Comparison of ENCODE assay signal across 9 cellular contexts in the genomic region with DNA sequence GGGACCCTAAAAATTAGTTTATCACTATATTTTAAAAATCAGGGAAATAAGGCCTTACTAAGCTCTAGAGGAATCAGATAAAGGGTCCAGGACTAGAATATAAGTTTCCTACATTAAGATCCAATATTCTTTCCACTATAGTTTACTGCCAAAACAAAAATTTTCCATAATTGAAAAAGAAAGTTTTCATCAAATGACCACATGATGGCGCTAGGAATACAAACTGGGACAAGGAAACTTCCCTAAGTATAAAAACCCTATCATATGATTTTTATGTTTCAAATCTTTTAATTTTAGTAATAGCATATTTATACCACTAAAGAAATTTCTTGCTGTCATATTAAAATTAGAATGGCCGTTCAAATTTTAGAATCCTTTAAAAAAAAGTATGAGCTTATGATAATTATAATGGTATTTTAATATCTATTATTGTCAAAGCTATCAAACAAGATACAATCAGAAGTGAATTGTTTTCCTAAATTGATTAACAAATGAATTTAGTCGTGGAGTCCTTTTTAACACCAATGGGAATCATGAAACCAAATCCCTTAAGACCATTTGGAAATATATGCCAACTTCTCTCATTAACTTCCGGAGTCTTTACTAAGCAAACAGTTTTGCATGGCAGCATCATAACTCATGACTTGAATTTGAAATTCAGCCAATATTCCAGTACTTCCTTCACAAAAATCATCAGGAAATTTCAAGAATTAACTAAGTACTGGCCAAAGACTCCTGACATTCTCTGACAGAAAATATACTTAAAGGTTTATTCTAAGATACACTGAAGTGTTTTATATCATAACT.
DNase-seq lines count a peak whose midpoint lies in the region; ATAC-seq and TF ChIP-seq lines count a peak whose summit lies in the region.
"Had no signal": no experiment of that assay in that cellular context is flagged by ENCODE, and none has a peak within 500 bp of the region (broad histone marks: within the 10 kb centered on the region; RNA-seq: fewer than 3 reads in every experiment).

No MANE protein-coding gene starts in this region.

- H2AFZ ChIP-seq in GM23248: peak overlapping the region; percentile 52

- in situ Hi-C loops in GM23248 (cut with MboI): loop anchor here (10.0 kb wide), 1 partner anchor 67 kb away; a partner anchor contains a TSS

- no peaks in the 10 kb centered on the region for H3K36me3 ChIP-seq in GM23248 (ENCODE audit: low read depth)
- H3K36me3 ChIP-seq in H7 (replicated peaks; ENCODE audit: control insufficient read depth, insufficient read depth, low read length): no peaks in the 10 kb centered on the region

- no peaks in the 10 kb centered on the region for H3F3A ChIP-seq in GM23248 (ENCODE audit: insufficient read depth)

- H3K27ac Mint-ChIP-seq in activated CD4-positive, alpha-beta T cell treated with anti-CD3 and anti-CD28 coated beads, Interleukin-2, amount 10 ng/mL, durations not matched to agents 7 days and 5 days: no peak overlapping the region
- H3K27ac Mint-ChIP-seq: activated naive CD8-positive, alpha-beta T cell treated with anti-CD3 and anti-CD28 coated beads, Interleukin-2, amount 10 ng/mL, durations not matched to agents 7 days and 5 days had no signal

- CTCF ChIA-PET in activated CD4-positive, alpha-beta T cell treated with anti-CD3 and anti-CD28 coated beads, Interleukin-2, amount 10 ng/mL, durations not matched to agents 7 days and 5 days (lab: Charles Lee): no interaction called here

- peak; percentile 32 for TF ChIP-seq CTCF in foreskin fibroblast (IDR thresholded peaks at IDR 0.05; ENCODE audit: low read depth, low read length)

- H3K36me3 Mint-ChIP-seq in activated CD4-positive, alpha-beta T cell treated with anti-CD3 and anti-CD28 coated beads, Interleukin-2, amount 10 ng/mL, durations not matched to agents 7 days and 5 days (ENCODE audit: low read depth): no peaks in the 10 kb centered on the region
- H3K36me3 Mint-ChIP-seq: activated naive CD8-positive, alpha-beta T cell treated with anti-CD3 and anti-CD28 coated beads, Interleukin-2, amount 10 ng/mL, durations not matched to agents 7 days and 5 days had no signal

- no peak for ATAC-seq in GM18519 (IDR thresholded peaks at IDR 0.05; ENCODE audit: low FRiP score, unreplicated experiment)

- H3K4me2 ChIP-seq in GM23248 (ENCODE audit: unreplicated experiment): peak overlapping the region; percentile 32

- no peaks in the 10 kb centered on the region for H3K4me1 Mint-ChIP-seq in activated CD4-positive, alpha-beta T cell treated with anti-CD3 and anti-CD28 coated beads, Interleukin-2, amount 10 ng/mL, durations not matched to agents 7 days and 5 days
- H3K4me1 Mint-ChIP-seq: activated naive CD8-positive, alpha-beta T cell treated with anti-CD3 and anti-CD28 coated beads, Interleukin-2, amount 10 ng/mL, durations not matched to agents 7 days and 5 days had no signal

- H3K4me3 Mint-ChIP-seq in activated CD4-positive, alpha-beta T cell treated with anti-CD3 and anti-CD28 coated beads, Interleukin-2, amount 10 ng/mL, durations not matched to agents 7 days and 5 days: no peak overlapping the region
- H3K4me3 Mint-ChIP-seq: activated naive CD8-positive, alpha-beta T cell treated with anti-CD3 and anti-CD28 coated beads, Interleukin-2, amount 10 ng/mL, durations not matched to agents 7 days and 5 days had no signal

- POLR2A ChIA-PET in activated CD4-positive, alpha-beta T cell treated with anti-CD3 and anti-CD28 coated beads, Interleukin-2, amount 10 ng/mL, durations not matched to agents 7 days and 5 days (lab: Charles Lee): no interaction called here

- H3K4me3 ChIP-seq in GM23248 (no peak overlapping the region), foreskin fibroblast (ENCODE audit: low read depth in 1 of 2, low read length in 2 of 2) (no peak overlapping the region), H7 (ENCODE audit: insufficient read depth, low read depth, low read length) (no peak overlapping the region)

- H3K27me3 ChIP-seq in GM23248 (replicated peaks; ENCODE audit: insufficient read depth) (no peaks in the 10 kb centered on the region), H7 (ENCODE audit: control insufficient read depth, insufficient read depth, low read length) (no peaks in the 10 kb centered on the region)

- H3K27ac ChIP-seq in GM23248: no peak overlapping the region

- H3K9me2 ChIP-seq in GM23248 (ENCODE audit: insufficient read depth): no peaks in the 10 kb centered on the region

- H3K9me3 Mint-ChIP-seq in activated CD4-positive, alpha-beta T cell treated with anti-CD3 and anti-CD28 coated beads, Interleukin-2, amount 10 ng/mL, durations not matched to agents 7 days and 5 days: no peaks in the 10 kb centered on the region
- H3K9me3 Mint-ChIP-seq: activated naive CD8-positive, alpha-beta T cell treated with anti-CD3 and anti-CD28 coated beads, Interleukin-2, amount 10 ng/mL, durations not matched to agents 7 days and 5 days had no signal

- H3K9ac ChIP-seq in GM23248: no peak overlapping the region

- WGBS in GM23248 (ENCODE audit: low coverage in 1 of 2, low lambda C conversion rate in 2 of 2, missing lambda C conversion rate in 2 of 2), 2 experiments: 3% methylated on average over 4 of the region's 4 CpGs

- H3K79me2 ChIP-seq in GM23248 (ENCODE audit: insufficient read depth): no peaks in the 10 kb centered on the region

- no peaks in the 10 kb centered on the region for H4K20me1 ChIP-seq in GM23248 (ENCODE audit: insufficient read depth)

- H3K27me3 Mint-ChIP-seq in activated CD4-positive, alpha-beta T cell treated with anti-CD3 and anti-CD28 coated beads, Interleukin-2, amount 10 ng/mL, durations not matched to agents 7 days and 5 days: peaks cover 2% of the 10 kb centered on the region

- peaks cover 6% of the 10 kb centered on the region for H3K4me1 ChIP-seq in GM23248 (ENCODE audit: insufficient read depth)

- DNase-seq in A172 (ENCODE audit: low spot score) (peak; percentile 32), GM23248 (peak; percentile 58), OCI-M1 (lab: John Stamatoyannopoulos, UW) (peak; percentile 65), foreskin fibroblast (peak; percentile 8 to 53), hepatic stellate cell (ENCODE audit: low spot score) (no peak), H7 (no peak)
- no peak for DNase-seq in activated CD4-positive, alpha-beta T cell treated with anti-CD3 and anti-CD28 coated beads, Interleukin-2, amount 10 ng/mL, durations not matched to agents 7 days and 5 days
- DNase-seq: activated naive CD8-positive, alpha-beta T cell treated with anti-CD3 and anti-CD28 coated beads, Interleukin-2, amount 10 ng/mL, durations not matched to agents 7 days and 5 days had no signal

- H3K9me3 ChIP-seq in GM23248 (ENCODE audit: low read depth): no peaks in the 10 kb centered on the region

Comparison
In these comparisons a context has a peak if more than half of its experiments do, and no peak if none do; other contexts are left out.
1. DNase-seq: peak in A172 (single experiment), GM23248 (single experiment), OCI-M1 (single experiment) and foreskin fibroblast (2 of 2); none in hepatic stellate cell (single experiment), activated CD4-positive, alpha-beta T cell treated with anti-CD3 and anti-CD28 coated beads, Interleukin-2, amount 10 ng/mL, durations not matched to agents 7 days and 5 days (single experiment) and H7 (single experiment).